Comparison of ENCODE assay signal across 9 cellular contexts in the genomic region with DNA sequence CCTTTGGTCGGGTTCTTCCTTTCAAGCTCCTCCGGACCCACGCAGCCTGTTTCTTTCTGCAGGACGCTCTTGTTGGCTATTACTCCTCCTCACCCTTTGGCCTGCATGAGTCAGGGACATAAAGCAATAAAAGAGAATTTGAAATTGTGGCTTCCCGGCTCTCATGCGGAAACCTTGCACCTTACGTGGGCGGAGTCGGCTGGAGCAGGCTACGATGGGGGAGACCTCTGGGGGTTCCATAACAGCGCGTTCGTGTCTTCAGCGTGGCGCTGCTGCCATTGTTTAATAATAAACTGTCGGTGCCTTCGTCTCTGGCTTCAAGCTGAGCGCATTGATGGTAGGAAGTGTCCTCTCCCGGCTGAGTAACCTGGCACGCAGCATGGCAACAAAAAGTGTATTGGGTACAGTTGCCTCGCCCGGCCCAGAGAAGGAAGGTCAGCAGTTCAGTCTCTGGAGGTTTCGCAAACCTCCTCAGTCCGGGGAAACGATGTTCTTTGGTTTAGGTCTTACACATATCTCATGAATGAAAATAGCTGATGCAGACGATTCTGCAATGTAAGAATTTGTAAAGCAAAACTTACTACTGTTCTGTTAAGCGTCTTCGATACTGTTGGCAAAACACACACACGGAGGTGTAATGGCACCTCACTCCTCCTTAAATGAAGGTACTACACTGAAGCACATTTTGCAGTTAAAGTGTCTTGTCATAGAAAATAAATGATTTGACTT. TPM values are rescaled to one million over a fixed set of nuclear protein-coding genes. Genes with fewer than 3 reads are reported as not detected.
DNase-seq lines count a peak whose midpoint lies in the region; ATAC-seq and TF ChIP-seq lines count a peak whose summit lies in the region.
"Had no signal": no experiment of that assay in that cellular context is flagged by ENCODE, and none has a peak within 500 bp of the region (broad histone marks: within the 10 kb centered on the region; RNA-seq: fewer than 3 reads in every experiment).

No MANE protein-coding gene starts in this region.

- 2 to 3% methylated on average over 29 of the region's 29 CpGs for WGBS in GM23248 (ENCODE audit: low coverage in 1 of 2, low lambda C conversion rate in 2 of 2, missing lambda C conversion rate in 2 of 2), 2 experiments
- WGBS in gastroesophageal sphincter (ENCODE audit: low coverage in 1 of 2), 2 donors: 1 to 5% methylated on average over 7 to 17 of the region's 29 CpGs

- H3K4me3 ChIP-seq in GM23248: peak overlapping the region; percentile 97
- peak overlapping the region; percentile 93 to 94 for H3K4me3 ChIP-seq in gastroesophageal sphincter
- peak overlapping the region; percentile 99 for H3K4me3 ChIP-seq in osteoblast (ENCODE audit: insufficient read depth, low read length)

- H4K20me1 ChIP-seq in GM23248 (ENCODE audit: insufficient read depth) (no peaks in the 10 kb centered on the region), osteoblast (ENCODE audit: insufficient read depth, low read length) (peaks cover 14% of the 10 kb centered on the region)

- H3K36me3 ChIP-seq in GM23248 (ENCODE audit: low read depth) (no peaks in the 10 kb centered on the region), KOPT-K1 (ENCODE audit: insufficient read depth, low read length) (no peaks in the 10 kb centered on the region), gastroesophageal sphincter (no peaks in the 10 kb centered on the region), osteoblast (ENCODE audit: insufficient read depth, low read length) (no peaks in the 10 kb centered on the region)

- H3K9me2 ChIP-seq in GM23248 (ENCODE audit: insufficient read depth): no peaks in the 10 kb centered on the region

- no peak for TF ChIP-seq CTCF in WTC11 (IDR thresholded peaks at IDR 0.05)
- TF ChIP-seq CTCF in gastroesophageal sphincter (IDR thresholded peaks at IDR 0.05): peak in 1 of 4 experiments; percentile 6
- no peak for TF ChIP-seq CTCF in osteoblast (IDR thresholded peaks at IDR 0.05; ENCODE audit: extremely low read depth, low read depth, low read length)

- peaks cover 4% of the 10 kb centered on the region; the same call in 1 of the 2 replicates for H3K9me3 Mint-ChIP-seq in WTC11

- H3K27me3 ChIP-seq in GM23248 (replicated peaks; ENCODE audit: insufficient read depth) (no peaks in the 10 kb centered on the region), gastroesophageal sphincter (no peaks in the 10 kb centered on the region), osteoblast (ENCODE audit: insufficient read depth, low read length) (peaks cover 6% of the 10 kb centered on the region)

- peaks cover 15% of the 10 kb centered on the region for H3K4me1 ChIP-seq in GM23248 (ENCODE audit: insufficient read depth)
- H3K4me1 ChIP-seq in gastroesophageal sphincter: peaks cover 0 to 25% (median 0%) of the 10 kb centered on the region in 3 donors
- H3K4me1 ChIP-seq in osteoblast (ENCODE audit: insufficient read depth, low read length): peaks cover 17% of the 10 kb centered on the region

- ATAC-seq in WTC11: peak; percentile 18
- peak; percentile 51 for ATAC-seq in gastroesophageal sphincter

- H3F3A ChIP-seq in GM23248 (ENCODE audit: insufficient read depth): peaks cover 12% of the 10 kb centered on the region; the same call in 1 of the 2 replicates

- CTCF ChIA-PET in WTC11 (lab: Charles Lee): interaction anchor here (0.8 to 1.1 kb wide), 5 partner anchors 21 to 284 kb away, joined by 3 to 9 read pairs (median 3); no protein-coding TSS in a partner anchor

- H3K9ac ChIP-seq in GM23248: peak overlapping the region; percentile 97

- H3K4me1 Mint-ChIP-seq in WTC11: peaks cover 38% of the 10 kb centered on the region

- H2AFZ ChIP-seq in GM23248: peak overlapping the region; percentile 98
- peak overlapping the region; percentile 95 for H2AFZ ChIP-seq in osteoblast (ENCODE audit: low read length)

- H3K4me2 ChIP-seq in GM23248 (ENCODE audit: unreplicated experiment) (peak overlapping the region; percentile 90), osteoblast (ENCODE audit: insufficient read depth, low read length) (peak overlapping the region; percentile 94)

- DNase-seq in NCI-H82 (lab: John Stamatoyannopoulos, UW) (peak; percentile 39), NCI-H82 treated with DMSO at 0.1 percent for 48 hours (lab: John Stamatoyannopoulos, UW; ENCODE audit: unreplicated experiment) (no peak), GM23248 (peak; percentile 75), WTC11 (ENCODE audit: low spot score) (no peak), osteoblast (ENCODE audit: insufficient read length, low spot score, missing footprints) (peak; percentile 54), DMS114 treated with DMSO at 0.1 percent for 48 hours (lab: John Stamatoyannopoulos, UW; ENCODE audit: unreplicated experiment) (no peak)

- peak overlapping the region; percentile 99 for H3K4me3 Mint-ChIP-seq in WTC11

- H3K36me3 Mint-ChIP-seq in WTC11: peaks cover 15% of the 10 kb centered on the region

- in situ Hi-C loops in GM23248 (cut with MboI): no loop called here

- H3K79me2 ChIP-seq in GM23248 (ENCODE audit: insufficient read depth) (peaks cover 45% of the 10 kb centered on the region), osteoblast (ENCODE audit: insufficient read depth, low read length) (peaks cover 46% of the 10 kb centered on the region)

- TF ChIP-seq EP300 in gastroesophageal sphincter (IDR thresholded peaks at IDR 0.05): no peak

- H3K27ac ChIP-seq in GM23248: peak overlapping the region; percentile 65
- H3K27ac ChIP-seq in KOPT-K1 (ENCODE audit: low read depth, low read length, poor library complexity, severe bottlenecking): peak overlapping the region; percentile 67
- H3K27ac ChIP-seq in gastroesophageal sphincter: peak overlapping the region; percentile 82 to 96 (median 92)
- H3K27ac ChIP-seq in osteoblast (ENCODE audit: low read depth, low read length): peak overlapping the region; percentile 92

- peaks cover 12% of the 10 kb centered on the region for H3K27me3 Mint-ChIP-seq in WTC11 (ENCODE audit: low read depth)

- no peaks in the 10 kb centered on the region for H3K9me3 ChIP-seq in GM23248 (ENCODE audit: low read depth)
- no peaks in the 10 kb centered on the region for H3K9me3 ChIP-seq in KOPT-K1 (ENCODE audit: insufficient read depth, low read length, poor library complexity, severe bottlenecking)
- no peaks in the 10 kb centered on the region for H3K9me3 ChIP-seq in gastroesophageal sphincter
- H3K9me3 ChIP-seq in osteoblast (ENCODE audit: low read depth, low read length): no peaks in the 10 kb centered on the region

- peak overlapping the region; percentile 77 for H3K27ac Mint-ChIP-seq in WTC11

- POLR2A ChIA-PET in WTC11 (lab: Charles Lee): interaction anchor here (0.7 to 1.0 kb wide), 3 partner anchors 15 to 230 kb away, joined by 3 to 4 read pairs (median 3); partner anchors contain the start of gene AFAP1L2

- no peak for TF ChIP-seq POLR2A in gastroesophageal sphincter (IDR thresholded peaks at IDR 0.05)

TF ChIP-seq in WTC11, 78 proteins besides CTCF, POLR2A, EP300 and RAD21:
- TF ChIP-seq USF1 (CRISPR knock-in tag; IDR thresholded peaks at IDR 0.05) (0 out of 2 replicates have a peak, but pooled peaks have one; percentile 8), CREB1 (CRISPR knock-in tag; IDR thresholded peaks at IDR 0.05) (0 out of 2 replicates have a peak, but pooled peaks have one; percentile 19), GRHL2 (CRISPR knock-in tag; IDR thresholded peaks at IDR 0.05; ENCODE audit: insufficient replicate concordance, severe bottlenecking) (no peak), ZNF671 (CRISPR knock-in tag; IDR thresholded peaks at IDR 0.05) (no peak), MAX (CRISPR knock-in tag; IDR thresholded peaks at IDR 0.05) (peak; percentile 43; the same call in 1 of the 2 replicates)

RNA-seq across cellular contexts. Expression of gene CCDC186, which starts 0.6 kb away (rescaled TPM):
- 9.8 and 12.3 TPM in 2 replicates for total RNA-seq in GM23248 (2014; rRNA removed; shearing (Covaris generic))
- 7.4 and 8.6 TPM in 2 replicates for polyA plus RNA-seq in GM23248 (2016; fragmentation: Nextera tagmentation; extraction: Ambion mirVana)
- total RNA-seq in WTC11 (2021) (23.3 to 32.7 TPM (median 24.5 TPM) in 3 replicates), gastroesophageal sphincter (10 to 100 TPM; 15.8 to 24.7 (median 20.4) TPM), osteoblast (17.0 and 18.0 TPM in 2 replicates)

RNA-seq across cellular contexts. Expression of gene TDRD1, which starts 4.5 kb away (rescaled TPM):
- not detected in 2 replicates for total RNA-seq in GM23248 (2014; rRNA removed; shearing (Covaris generic))
- polyA plus RNA-seq in GM23248 (2016; fragmentation: Nextera tagmentation; extraction: Ambion mirVana): not detected in 2 replicates
- 0.57 to 0.70 TPM (median 0.69 TPM) in 3 replicates for total RNA-seq in WTC11 (2021)
- total RNA-seq in gastroesophageal sphincter: under 1 TPM in 2 of 4 donors, not detected in 2; 0.12 to 0.42 TPM
- 0.59 and 0.72 TPM in 2 replicates for total RNA-seq in osteoblast
- total RNA-seq: lung microvascular endothelial cell had no signal

Comparison
In these comparisons a context has a peak if more than half of its experiments do, and no peak if none do; other contexts are left out.
1. DNase-seq: peak in NCI-H82 (single experiment), GM23248 (single experiment) and osteoblast (single experiment); none in NCI-H82 treated with DMSO at 0.1 percent for 48 hours (single experiment), WTC11 (single experiment) and DMS114 treated with DMSO at 0.1 percent for 48 hours (single experiment).
2. Peak in every context shown above with its lines, with median percentiles within 50 percentile points of each other: H3K27ac ChIP-seq and H3K4me3 ChIP-seq.